Comparison of ENCODE assay signal across 1 cellular context in the genomic region with DNA sequence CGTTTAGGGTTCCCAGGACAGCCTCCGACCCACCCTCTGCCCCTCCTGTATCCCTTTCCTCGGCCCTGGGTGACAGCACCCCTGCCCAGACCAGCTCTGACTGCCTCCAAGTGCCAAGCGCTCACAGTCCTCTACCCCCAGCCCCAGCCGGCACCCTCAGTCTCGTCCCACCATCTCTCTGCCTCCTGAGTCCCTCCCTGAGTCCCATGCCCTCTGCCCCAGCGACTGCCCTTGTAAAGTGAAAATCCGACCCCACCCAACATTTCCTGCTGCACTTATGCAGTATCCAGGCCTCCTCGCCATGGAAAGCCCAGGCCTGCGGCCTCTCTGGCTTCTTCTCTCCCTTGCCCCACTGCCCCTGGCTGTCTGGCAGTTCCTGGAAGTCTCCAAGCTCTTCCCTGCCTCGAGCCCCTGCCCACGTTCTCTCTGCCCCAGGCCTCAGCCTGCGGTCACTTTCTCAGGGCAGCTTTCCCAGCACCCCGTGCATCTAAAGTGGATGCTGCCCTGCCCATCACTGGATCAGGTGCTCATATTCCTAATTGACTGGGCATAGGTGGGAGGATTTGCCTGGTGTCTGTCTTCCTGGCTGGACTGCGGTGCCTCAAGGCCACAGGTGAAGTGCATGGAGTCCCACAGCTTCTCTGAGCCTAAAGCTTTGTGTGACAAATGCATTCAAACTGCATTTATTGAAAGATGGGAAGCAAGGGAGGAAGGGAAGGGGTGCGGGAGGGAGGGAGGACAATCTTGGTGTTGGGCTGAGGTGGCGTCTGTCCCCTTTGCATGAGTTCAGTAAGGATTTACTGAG.
TF ChIP-seq lines count a peak whose summit lies in the region.

No MANE protein-coding gene starts in this region.

TF ChIP-seq in HCT116, 20 proteins besides CTCF, POLR2A, EP300 and RAD21:
- TF ChIP-seq ELF1 (IDR thresholded peaks at IDR 0.05; ENCODE audit: borderline replicate concordance, low read depth) (no peak), EGR1 (IDR thresholded peaks at IDR 0.05; ENCODE audit: low read depth) (no peak), TCF7L2 (IDR thresholded peaks at IDR 0.05; ENCODE audit: borderline replicate concordance, extremely low read depth, insufficient read depth, insufficient read length) (no peak), SP1 (IDR thresholded peaks at IDR 0.05; ENCODE audit: low read depth) (no peak), CBX3 (IDR thresholded peaks at IDR 0.05; ENCODE audit: low read depth) (no peak), SRF (IDR thresholded peaks at IDR 0.05; ENCODE audit: low read depth) (no peak), EZH2 (IDR thresholded peaks at IDR 0.05) (no peak), ZNF274 (IDR thresholded peaks at IDR 0.05; ENCODE audit: low read depth, low read length) (no peak), ZFX (IDR thresholded peaks at IDR 0.05) (no peak), SIN3A (IDR thresholded peaks at IDR 0.05; ENCODE audit: low read depth) (no peak), FOSL1 (IDR thresholded peaks at IDR 0.05; ENCODE audit: low read depth) (no peak), EZH2phosphoT487 (IDR thresholded peaks at IDR 0.05; ENCODE audit: borderline replicate concordance) (no peak), YY1 (IDR thresholded peaks at IDR 0.05; ENCODE audit: extremely low read depth, insufficient replicate concordance, low read depth, low read length) (no peak)
- TF ChIP-seq, protein P1, sequence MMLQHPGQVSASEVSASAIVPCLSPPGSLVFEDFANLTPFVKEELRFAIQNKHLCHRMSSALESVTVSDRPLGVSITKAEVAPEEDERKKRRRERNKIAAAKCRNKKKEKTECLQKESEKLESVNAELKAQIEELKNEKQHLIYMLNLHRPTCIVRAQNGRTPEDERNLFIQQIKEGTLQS (IDR thresholded peaks at IDR 0.05): no peak
- TF ChIP-seq, protein P2, sequence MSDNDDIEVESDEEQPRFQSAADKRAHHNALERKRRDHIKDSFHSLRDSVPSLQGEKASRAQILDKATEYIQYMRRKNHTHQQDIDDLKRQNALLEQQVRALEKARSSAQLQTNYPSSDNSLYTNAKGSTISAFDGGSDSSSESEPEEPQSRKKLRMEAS (IDR thresholded peaks at IDR 0.05): no peak
- TF ChIP-seq, protein P3, sequence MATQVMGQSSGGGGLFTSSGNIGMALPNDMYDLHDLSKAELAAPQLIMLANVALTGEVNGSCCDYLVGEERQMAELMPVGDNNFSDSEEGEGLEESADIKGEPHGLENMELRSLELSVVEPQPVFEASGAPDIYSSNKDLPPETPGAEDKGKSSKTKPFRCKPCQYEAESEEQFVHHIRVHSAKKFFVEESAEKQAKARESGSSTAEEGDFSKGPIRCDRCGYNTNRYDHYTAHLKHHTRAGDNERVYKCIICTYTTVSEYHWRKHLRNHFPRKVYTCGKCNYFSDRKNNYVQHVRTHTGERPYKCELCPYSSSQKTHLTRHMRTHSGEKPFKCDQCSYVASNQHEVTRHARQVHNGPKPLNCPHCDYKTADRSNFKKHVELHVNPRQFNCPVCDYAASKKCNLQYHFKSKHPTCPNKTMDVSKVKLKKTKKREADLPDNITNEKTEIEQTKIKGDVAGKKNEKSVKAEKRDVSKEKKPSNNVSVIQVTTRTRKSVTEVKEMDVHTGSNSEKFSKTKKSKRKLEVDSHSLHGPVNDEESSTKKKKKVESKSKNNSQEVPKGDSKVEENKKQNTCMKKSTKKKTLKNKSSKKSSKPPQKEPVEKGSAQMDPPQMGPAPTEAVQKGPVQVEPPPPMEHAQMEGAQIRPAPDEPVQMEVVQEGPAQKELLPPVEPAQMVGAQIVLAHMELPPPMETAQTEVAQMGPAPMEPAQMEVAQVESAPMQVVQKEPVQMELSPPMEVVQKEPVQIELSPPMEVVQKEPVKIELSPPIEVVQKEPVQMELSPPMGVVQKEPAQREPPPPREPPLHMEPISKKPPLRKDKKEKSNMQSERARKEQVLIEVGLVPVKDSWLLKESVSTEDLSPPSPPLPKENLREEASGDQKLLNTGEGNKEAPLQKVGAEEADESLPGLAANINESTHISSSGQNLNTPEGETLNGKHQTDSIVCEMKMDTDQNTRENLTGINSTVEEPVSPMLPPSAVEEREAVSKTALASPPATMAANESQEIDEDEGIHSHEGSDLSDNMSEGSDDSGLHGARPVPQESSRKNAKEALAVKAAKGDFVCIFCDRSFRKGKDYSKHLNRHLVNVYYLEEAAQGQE (IDR thresholded peaks at IDR 0.05; ENCODE audit: low read depth): no peak
- TF ChIP-seq, protein P4, sequence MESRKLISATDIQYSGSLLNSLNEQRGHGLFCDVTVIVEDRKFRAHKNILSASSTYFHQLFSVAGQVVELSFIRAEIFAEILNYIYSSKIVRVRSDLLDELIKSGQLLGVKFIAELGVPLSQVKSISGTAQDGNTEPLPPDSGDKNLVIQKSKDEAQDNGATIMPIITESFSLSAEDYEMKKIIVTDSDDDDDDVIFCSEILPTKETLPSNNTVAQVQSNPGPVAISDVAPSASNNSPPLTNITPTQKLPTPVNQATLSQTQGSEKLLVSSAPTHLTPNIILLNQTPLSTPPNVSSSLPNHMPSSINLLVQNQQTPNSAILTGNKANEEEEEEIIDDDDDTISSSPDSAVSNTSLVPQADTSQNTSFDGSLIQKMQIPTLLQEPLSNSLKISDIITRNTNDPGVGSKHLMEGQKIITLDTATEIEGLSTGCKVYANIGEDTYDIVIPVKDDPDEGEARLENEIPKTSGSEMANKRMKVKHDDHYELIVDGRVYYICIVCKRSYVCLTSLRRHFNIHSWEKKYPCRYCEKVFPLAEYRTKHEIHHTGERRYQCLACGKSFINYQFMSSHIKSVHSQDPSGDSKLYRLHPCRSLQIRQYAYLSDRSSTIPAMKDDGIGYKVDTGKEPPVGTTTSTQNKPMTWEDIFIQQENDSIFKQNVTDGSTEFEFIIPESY (IDR thresholded peaks at IDR 0.05; ENCODE audit: extremely low read depth, insufficient replicate concordance, low read length): no peak
